8 cellular contexts compared by ENCODE assay signal in the genomic region with DNA sequence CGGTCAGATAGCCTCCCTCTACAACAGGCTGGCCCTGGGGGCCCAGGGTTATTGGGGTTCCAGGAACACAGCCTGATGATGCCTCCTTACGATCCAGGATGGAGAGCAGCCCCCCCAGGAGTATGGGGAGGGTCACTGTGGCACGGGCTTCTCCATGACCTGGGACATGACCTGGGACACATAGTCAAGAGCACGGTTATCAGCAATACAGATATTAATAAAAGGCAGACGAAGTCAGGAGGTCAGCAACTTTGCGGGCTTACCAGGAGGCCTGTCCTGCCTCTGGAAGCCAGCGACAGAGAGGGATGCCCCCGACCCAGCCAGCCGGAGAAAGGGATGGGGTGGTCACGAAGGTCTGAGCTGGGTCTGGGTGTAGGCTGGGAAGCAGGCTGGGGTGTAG. TPM values are rescaled to one million over a fixed set of nuclear protein-coding genes. Genes with fewer than 3 reads are reported as not detected.
DNase-seq lines count a peak whose midpoint lies in the region; ATAC-seq and TF ChIP-seq lines count a peak whose summit lies in the region.

No MANE protein-coding gene starts in this region.

- intact Hi-C loops in A673 (cut with micrococcal nuclease; ENCODE audit: unreplicated experiment) = no loop called here

- POLR2A ChIA-PET in A673 (lab: Charles Lee; ENCODE audit: low non-redundant PET) = no interaction called here

- H3K36me3 ChIP-seq in A673 (ENCODE audit: insufficient read depth, low read length, poor library complexity, severe bottlenecking) (peaks cover 27% of the 10 kb centered on the region), brain microvascular endothelial cell (replicated peaks) (peaks cover 41% of the 10 kb centered on the region), mucosa of rectum (ENCODE audit: control insufficient read depth in 2 of 2, insufficient read depth in 2 of 2, low read length in 2 of 2) (peaks cover 41 to 45% of the 10 kb centered on the region in 2 donors)

- H3K9me3 ChIP-seq in A673 (ENCODE audit: low read depth, low read length, poor library complexity, severe bottlenecking) (no peaks in the 10 kb centered on the region), mucosa of rectum (ENCODE audit: control insufficient read depth in 2 of 2, low read length in 2 of 2) (no peaks in the 10 kb centered on the region)

- H3K27ac ChIP-seq in A673 (ENCODE audit: low read depth, low read length, poor library complexity, severe bottlenecking) (peak overlapping the region; percentile 87), brain microvascular endothelial cell (peak overlapping the region; percentile 89), mucosa of rectum (ENCODE audit: low read depth in 2 of 2, low read length in 2 of 2) (peak overlapping the region; percentile 95 to 97)

- no peak for TF ChIP-seq CTCF in A673 (conservative IDR thresholded peaks at IDR 0.05; ENCODE audit: low read depth, low read length)
- TF ChIP-seq CTCF in brain microvascular endothelial cell (IDR thresholded peaks at IDR 0.05; ENCODE audit: low read depth, low read length, missing control alignments) = no peak

- in situ Hi-C loops in brain microvascular endothelial cell (cut with HindIII; ENCODE audit: low pct_ligation_motif_present, low sequenced_read_pairs) = no loop called here

- H3K4me3 ChIP-seq in A673 (ENCODE audit: low read depth, low read length, poor library complexity, severe bottlenecking) = peak overlapping the region; percentile 75
- peak overlapping the region; percentile 77 for H3K4me3 ChIP-seq in brain microvascular endothelial cell (ENCODE audit: low read depth, low read length)
- H3K4me3 ChIP-seq in mucosa of rectum (ENCODE audit: low read length in 2 of 2) = peak overlapping the region; percentile 72 to 87

- ATAC-seq in HG03135 (IDR thresholded peaks at IDR 0.05; ENCODE audit: unreplicated experiment) = peak; percentile 14
- ATAC-seq in HG03520 (IDR thresholded peaks at IDR 0.05; ENCODE audit: unreplicated experiment) = no peak
- no peak for ATAC-seq in GM21423 (IDR thresholded peaks at IDR 0.05; ENCODE audit: unreplicated experiment)

- H3K27me3 ChIP-seq in A673 (replicated peaks; ENCODE audit: insufficient read depth, low read depth, low read length, poor library complexity) (no peaks in the 10 kb centered on the region), brain microvascular endothelial cell (replicated peaks) (no peaks in the 10 kb centered on the region), mucosa of rectum (ENCODE audit: control insufficient read depth in 2 of 2, insufficient read depth in 2 of 2, low read length in 2 of 2) (no peaks in the 10 kb centered on the region)

- BruUV-seq in A673 (replicated peaks; lab: Mats Ljungman, UMichigan) = no TSS peak

- DNase-seq in A673 (ENCODE audit: low spot score) (no peak), brain microvascular endothelial cell (no peak), NCI-H2029 treated with DMSO at 0.1 percent for 48 hours (lab: John Stamatoyannopoulos, UW) (no peak), NCI-H2171 treated with DMSO at 0.1 percent for 48 hours (lab: John Stamatoyannopoulos, UW) (no peak)

- peaks cover 6% of the 10 kb centered on the region for H3K4me1 ChIP-seq in A673 (ENCODE audit: insufficient read depth, low read length, poor library complexity, severe bottlenecking)
- peaks cover 11 to 15% of the 10 kb centered on the region in 2 donors for H3K4me1 ChIP-seq in mucosa of rectum (ENCODE audit: control insufficient read depth in 2 of 2, insufficient read depth in 2 of 2, low read length in 2 of 2)

- CTCF ChIA-PET in A673 (lab: Charles Lee) = no interaction called here

- peak overlapping the region; percentile 88 to 95 for H3K9ac ChIP-seq in mucosa of rectum (ENCODE audit: low read depth in 1 of 2, low read length in 2 of 2)

RNA-seq across cellular contexts. Expression of a gene that starts 0.8 kb away (rescaled TPM):
- total RNA-seq in A673 (2021) = 26.2 and 34.0 TPM in 2 replicates

RNA-seq across cellular contexts. Expression of a gene that starts 7.4 kb away (rescaled TPM):
- 172 and 180 TPM in 2 replicates for total RNA-seq in A673 (2021)

RNA-seq across cellular contexts. Expression of a gene that starts 15.1 kb away (rescaled TPM):
- not detected in 2 replicates for total RNA-seq in A673 (2021)

RNA-seq across cellular contexts. Expression of a gene that starts 50.6 kb away (rescaled TPM):
- 0.11 and 0.20 TPM in 2 replicates for total RNA-seq in A673 (2021)
